24 cellular contexts compared by ENCODE assay signal in the genomic region with DNA sequence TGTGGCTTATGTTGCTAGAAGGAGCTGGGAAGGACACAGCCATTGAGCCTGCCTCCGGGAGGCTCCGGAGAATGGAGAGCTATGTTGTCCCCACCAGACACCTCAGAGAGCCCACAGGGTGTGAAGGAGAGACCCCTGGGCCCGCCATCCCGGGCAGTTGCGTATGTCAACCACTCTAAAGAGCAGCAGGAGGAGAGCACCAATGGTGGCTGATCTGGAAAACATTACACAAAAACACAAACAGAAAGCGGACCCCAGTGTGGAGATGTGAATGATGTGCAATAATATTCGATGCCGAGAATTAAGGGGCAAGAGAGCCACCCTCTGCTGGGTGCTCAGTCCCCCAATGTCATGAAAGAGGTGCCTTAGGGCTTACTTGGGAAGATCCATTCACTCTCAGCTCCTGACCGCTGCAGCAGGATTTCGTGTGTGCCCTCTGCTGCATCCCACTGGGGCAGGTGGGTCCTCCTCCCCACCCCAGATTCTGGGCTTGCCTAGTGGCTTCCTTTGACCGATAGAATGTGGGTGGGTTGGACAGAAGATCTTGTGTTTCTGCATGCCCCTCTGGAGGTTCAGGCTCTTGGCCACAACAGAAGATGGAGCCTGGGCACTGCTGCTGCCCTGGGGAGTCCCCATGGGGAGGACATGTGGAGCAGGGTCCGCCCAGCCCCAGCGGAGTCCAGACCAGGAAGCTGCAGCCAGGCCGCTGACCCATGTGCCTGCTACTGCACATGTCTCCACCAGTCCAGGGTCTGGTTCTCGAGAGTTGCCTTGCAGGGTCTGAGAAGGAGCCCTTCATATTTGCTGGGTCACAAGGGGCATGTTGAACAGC.
DNase-seq lines count a peak whose midpoint lies in the region; TF ChIP-seq lines count a peak whose summit lies in the region.
"Had no signal": no experiment of that assay in that cellular context is flagged by ENCODE, and none has a peak within 500 bp of the region (broad histone marks: within the 10 kb centered on the region; RNA-seq: fewer than 3 reads in every experiment).

No MANE protein-coding gene starts in this region.

- intact Hi-C loops in posterior vena cava (cut with DNase I), result no loop called here

- no peaks in the 10 kb centered on the region for H3K27me3 ChIP-seq in brain microvascular endothelial cell (replicated peaks)
- H3K27me3 ChIP-seq: MG63, SJCRH30 had no signal

- DNase-seq in brain microvascular endothelial cell, result no peak
- peak; percentile 9 for DNase-seq in iPS-NIHi7 (ENCODE audit: extremely low spot score)
- DNase-seq in posterior vena cava (ENCODE audit: low spot score), result peak; percentile 75
- DNase-seq in NCI-H2227 treated with DMSO at 0.1 percent for 48 hours (lab: John Stamatoyannopoulos, UW), result no peak
- DNase-seq in KBM-7, result no peak
- no peak for DNase-seq in NCI-H510A (lab: John Stamatoyannopoulos, UW)
- no peak for DNase-seq in activated naive CD4-positive, alpha-beta T cell treated with anti-CD3 and anti-CD28 coated beads, Interleukin-2, amount 10 ng/mL, durations not matched to agents 7 days and 5 days
- DNase-seq: Caco-2; CD8-positive, alpha-beta T cell; DMS79; EL; GDM1; GOT3; KG1; MG63; NCI-H1105 treated with DMSO at 0.1 percent for 48 hours; NCI-H2029; NCI-H524; NCI-H774; SJCRH30 had no signal

- no peak overlapping the region for H3K27ac Mint-ChIP-seq in activated naive CD4-positive, alpha-beta T cell treated with anti-CD3 and anti-CD28 coated beads, Interleukin-2, amount 10 ng/mL, durations not matched to agents 7 days and 5 days
- H3K27ac Mint-ChIP-seq: B cell; CD8-positive, alpha-beta T cell had no signal

- no peak overlapping the region for H3K27ac ChIP-seq in brain microvascular endothelial cell
- H3K27ac ChIP-seq: A549, C4-2B, SJCRH30 had no signal

- in situ Hi-C loops in brain microvascular endothelial cell (cut with HindIII; ENCODE audit: low pct_ligation_motif_present, low sequenced_read_pairs), result no loop called here
- in situ Hi-C loops in KBM-7 (cut with MboI; ENCODE audit: low pct_unique_long_range_greater_than_20kb, low sequenced_read_pairs), result no loop called here

- no peak overlapping the region for H3K4me3 Mint-ChIP-seq in activated naive CD4-positive, alpha-beta T cell treated with anti-CD3 and anti-CD28 coated beads, Interleukin-2, amount 10 ng/mL, durations not matched to agents 7 days and 5 days
- H3K4me3 Mint-ChIP-seq: B cell; CD8-positive, alpha-beta T cell had no signal

- CTCF ChIA-PET in activated naive CD4-positive, alpha-beta T cell treated with anti-CD3 and anti-CD28 coated beads, Interleukin-2, amount 10 ng/mL, durations not matched to agents 7 days and 5 days (lab: Charles Lee), result no interaction called here

- H3K27me3 Mint-ChIP-seq in activated naive CD4-positive, alpha-beta T cell treated with anti-CD3 and anti-CD28 coated beads, Interleukin-2, amount 10 ng/mL, durations not matched to agents 7 days and 5 days, result no peaks in the 10 kb centered on the region
- H3K27me3 Mint-ChIP-seq: B cell had no signal

- H3K4me1 Mint-ChIP-seq in activated naive CD4-positive, alpha-beta T cell treated with anti-CD3 and anti-CD28 coated beads, Interleukin-2, amount 10 ng/mL, durations not matched to agents 7 days and 5 days, result no peaks in the 10 kb centered on the region
- H3K4me1 Mint-ChIP-seq: B cell had no signal

- H3K36me3 Mint-ChIP-seq in activated naive CD4-positive, alpha-beta T cell treated with anti-CD3 and anti-CD28 coated beads, Interleukin-2, amount 10 ng/mL, durations not matched to agents 7 days and 5 days, result no peaks in the 10 kb centered on the region
- H3K36me3 Mint-ChIP-seq: CD8-positive, alpha-beta T cell had no signal

- no peaks in the 10 kb centered on the region for H3K36me3 ChIP-seq in brain microvascular endothelial cell (replicated peaks)
- H3K36me3 ChIP-seq: MG63, SJCRH30 had no signal

- TF ChIP-seq CTCF in brain microvascular endothelial cell (IDR thresholded peaks at IDR 0.05; ENCODE audit: low read depth, low read length, missing control alignments), result peak; percentile 30

- H3K9me3 Mint-ChIP-seq in activated naive CD4-positive, alpha-beta T cell treated with anti-CD3 and anti-CD28 coated beads, Interleukin-2, amount 10 ng/mL, durations not matched to agents 7 days and 5 days, result peaks cover 22% of the 10 kb centered on the region

- no peak overlapping the region for H3K4me3 ChIP-seq in brain microvascular endothelial cell (ENCODE audit: low read depth, low read length)
- H3K4me3 ChIP-seq: A549, GM12878, MG63, SJCRH30 had no signal

Comparison
In these comparisons a context has a peak if more than half of its experiments do, and no peak if none do; other contexts are left out.
1. DNase-seq: peak in iPS-NIHi7 (single experiment) and posterior vena cava (single experiment); none in brain microvascular endothelial cell (single experiment), NCI-H2227 treated with DMSO at 0.1 percent for 48 hours (single experiment), KBM-7 (single experiment), NCI-H510A (single experiment) and activated naive CD4-positive, alpha-beta T cell treated with anti-CD3 and anti-CD28 coated beads, Interleukin-2, amount 10 ng/mL, durations not matched to agents 7 days and 5 days (single experiment).